ENCODE assay signal across 17 cellular contexts in genomic region chr17:82869536-82869935, GRCh38. TPM values are rescaled to one million over a fixed set of nuclear protein-coding genes. Genes with fewer than 3 reads are reported as not detected.
A peak's percentile ranks its signal among the peaks of the same experiment; 100 is the strongest.
DNase-seq lines count a peak whose midpoint lies in the region; ATAC-seq and TF ChIP-seq lines count a peak whose summit lies in the region.
"Had no signal": no experiment of that assay in that cellular context is flagged by ENCODE, and none has a peak within 500 bp of the region (broad histone marks: within the 10 kb centered on the region; RNA-seq: fewer than 3 reads in every experiment).

No MANE protein-coding gene starts in this region.

- BruUV-seq in OCI-LY7 (replicated peaks; lab: Mats Ljungman, UMichigan): no TSS peak

- H3K9me3 Mint-ChIP-seq in activated CD4-positive, alpha-beta T cell treated with anti-CD3 and anti-CD28 coated beads, Interleukin-2, amount 10 ng/mL, durations not matched to agents 24 days and 14 days: no peaks in the 10 kb centered on the region
- H3K9me3 Mint-ChIP-seq in memory B cell: no peaks in the 10 kb centered on the region
- no peaks in the 10 kb centered on the region for H3K9me3 Mint-ChIP-seq in stimulated activated memory B cell treated with anti-CD40 and anti-IgM and Interleukin-4, amounts not matched to agents 10 μg/mL and 1 μg/mL and 100 μg/mL, for 72 hours

- POLR2A ChIA-PET in OCI-LY7 (lab: Charles Lee): interaction anchor here (1.0 to 4.8 kb wide), 3 partner anchors 15 to 162 kb away, joined by 3 to 19 read pairs (median 3); no protein-coding TSS in a partner anchor

- peaks cover 8% of the 10 kb centered on the region; the same call in 1 of the 2 replicates for H4K20me1 ChIP-seq in OCI-LY7 (ENCODE audit: insufficient read depth, low read length)

- H3K9me2 ChIP-seq in OCI-LY7 (ENCODE audit: insufficient read depth, low read length): no peaks in the 10 kb centered on the region

- intact Hi-C loops in activated CD4-positive, alpha-beta T cell treated with anti-CD3 and anti-CD28 coated beads, Interleukin-2, amount 10 ng/mL, durations not matched to agents 24 days and 14 days (cut with micrococcal nuclease): loop anchor here (10.0 kb wide), 1 partner anchor 85 kb away; no protein-coding TSS in a partner anchor
- intact Hi-C loops in OCI-LY7 (cut with micrococcal nuclease; ENCODE audit: unreplicated experiment): no loop called here
- intact Hi-C loops in vagina (cut with DNase I): no loop called here

- peaks cover 4% of the 10 kb centered on the region; the same call in 1 of the 2 replicates for H3K79me2 ChIP-seq in OCI-LY7 (ENCODE audit: insufficient read depth, low read depth, low read length)

- H3K9me3 ChIP-seq in OCI-LY7 (ENCODE audit: low read length): no peaks in the 10 kb centered on the region
- no peaks in the 10 kb centered on the region for H3K9me3 ChIP-seq in vagina

- H3K36me3 ChIP-seq in OCI-LY7 (ENCODE audit: insufficient read depth, low read length): peaks cover 19% of the 10 kb centered on the region
- peaks cover 0 to 10% of the 10 kb centered on the region in 2 donors for H3K36me3 ChIP-seq in vagina

- H3K4me1 Mint-ChIP-seq in activated CD4-positive, alpha-beta T cell treated with anti-CD3 and anti-CD28 coated beads, Interleukin-2, amount 10 ng/mL, durations not matched to agents 24 days and 14 days: peaks cover 42% of the 10 kb centered on the region
- peaks cover 40% of the 10 kb centered on the region for H3K4me1 Mint-ChIP-seq in memory B cell
- peaks cover 85% of the 10 kb centered on the region for H3K4me1 Mint-ChIP-seq in stimulated activated memory B cell treated with anti-CD40 and anti-IgM and Interleukin-4, amounts not matched to agents 10 μg/mL and 1 μg/mL and 100 μg/mL, for 72 hours

- no peak overlapping the region for H2AFZ ChIP-seq in OCI-LY7 (ENCODE audit: low read length)

- H3K4me3 ChIP-seq in OCI-LY7 (ENCODE audit: low read depth, low read length, poor library complexity, severe bottlenecking): peak overlapping the region; percentile 37
- no peak overlapping the region for H3K4me3 ChIP-seq in vagina
- H3K4me3 ChIP-seq: GM12878 had no signal

- DNase-seq in activated CD4-positive, alpha-beta T cell treated with anti-CD3 and anti-CD28 coated beads, Interleukin-2, amount 10 ng/mL, durations not matched to agents 24 days and 14 days: no peak
- no peak for DNase-seq in activated CD4-positive, alpha-beta T cell treated with anti-CD3 and anti-CD28 coated beads for 1 hour
- peak; percentile 50 for DNase-seq in OCI-LY7 (ENCODE audit: low spot score)
- DNase-seq in memory B cell (ENCODE audit: low spot score in 2 of 2): no peak
- DNase-seq in T1000 (lab: John Stamatoyannopoulos, UW): no peak
- no peak for DNase-seq in vagina (ENCODE audit: extremely low spot score in 2 of 2)
- DNase-seq in retina: no peak
- DNase-seq: COR-L47, DMS153, NCI-H1436, NCI-H2081 treated with DMSO at 0.1 percent for 48 hours, NCI-H524, PC-3 had no signal

- H3K4me2 ChIP-seq in OCI-LY7 (ENCODE audit: low read length): peak overlapping the region; percentile 65

- H3K27ac ChIP-seq in OCI-LY7 (ENCODE audit: low read depth, low read length, poor library complexity, severe bottlenecking): peak overlapping the region; percentile 95
- no peak overlapping the region for H3K27ac ChIP-seq in vagina
- H3K27ac ChIP-seq: 22Rv1, C4-2B had no signal

- ATAC-seq in memory B cell (ENCODE audit: low read depth): no peak
- ATAC-seq in stimulated activated memory B cell treated with anti-CD40 and anti-IgM and Interleukin-4, amounts not matched to agents 10 μg/mL and 1 μg/mL and 100 μg/mL, for 72 hours: no peak
- ATAC-seq: GM12878, PC-3 had no signal

- no peak for TF ChIP-seq CTCF in OCI-LY7 (conservative IDR thresholded peaks at IDR 0.05; ENCODE audit: low read length)
- no peak for TF ChIP-seq CTCF in vagina (IDR thresholded peaks at IDR 0.05)

- H3K27ac Mint-ChIP-seq in activated CD4-positive, alpha-beta T cell treated with anti-CD3 and anti-CD28 coated beads, Interleukin-2, amount 10 ng/mL, durations not matched to agents 24 days and 14 days: peak overlapping the region; percentile 62
- peak overlapping the region; percentile 87 for H3K27ac Mint-ChIP-seq in memory B cell
- peak overlapping the region; percentile 57 for H3K27ac Mint-ChIP-seq in stimulated activated memory B cell treated with anti-CD40 and anti-IgM and Interleukin-4, amounts not matched to agents 10 μg/mL and 1 μg/mL and 100 μg/mL, for 72 hours

- no peaks in the 10 kb centered on the region for H3K27me3 ChIP-seq in vagina

- H3K4me1 ChIP-seq in OCI-LY7 (ENCODE audit: insufficient read depth, low read length, poor library complexity, severe bottlenecking) (peaks cover 93% of the 10 kb centered on the region), vagina (peaks cover 46% of the 10 kb centered on the region)

- no peak overlapping the region for H3K4me3 Mint-ChIP-seq in activated CD4-positive, alpha-beta T cell treated with anti-CD3 and anti-CD28 coated beads, Interleukin-2, amount 10 ng/mL, durations not matched to agents 24 days and 14 days
- H3K4me3 Mint-ChIP-seq in memory B cell: no peak overlapping the region
- H3K4me3 Mint-ChIP-seq in stimulated activated memory B cell treated with anti-CD40 and anti-IgM and Interleukin-4, amounts not matched to agents 10 μg/mL and 1 μg/mL and 100 μg/mL, for 72 hours: no peak overlapping the region

- peaks cover 35% of the 10 kb centered on the region for H3K36me3 Mint-ChIP-seq in activated CD4-positive, alpha-beta T cell treated with anti-CD3 and anti-CD28 coated beads, Interleukin-2, amount 10 ng/mL, durations not matched to agents 24 days and 14 days (ENCODE audit: low read depth)
- peaks cover 4% of the 10 kb centered on the region for H3K36me3 Mint-ChIP-seq in memory B cell
- peaks cover 13% of the 10 kb centered on the region for H3K36me3 Mint-ChIP-seq in stimulated activated memory B cell treated with anti-CD40 and anti-IgM and Interleukin-4, amounts not matched to agents 10 μg/mL and 1 μg/mL and 100 μg/mL, for 72 hours

- H3K27me3 Mint-ChIP-seq in activated CD4-positive, alpha-beta T cell treated with anti-CD3 and anti-CD28 coated beads, Interleukin-2, amount 10 ng/mL, durations not matched to agents 24 days and 14 days: no peaks in the 10 kb centered on the region
- H3K27me3 Mint-ChIP-seq in memory B cell: no peaks in the 10 kb centered on the region
- H3K27me3 Mint-ChIP-seq in stimulated activated memory B cell treated with anti-CD40 and anti-IgM and Interleukin-4, amounts not matched to agents 10 μg/mL and 1 μg/mL and 100 μg/mL, for 72 hours: peaks cover 10% of the 10 kb centered on the region

- TF ChIP-seq POLR2A in vagina (IDR thresholded peaks at IDR 0.05): no peak

- CTCF ChIA-PET in OCI-LY7 (lab: Charles Lee; ENCODE audit: unreplicated experiment): interaction anchor here (2.5 kb wide), 1 partner anchor 15 kb away, joined by 16 read pairs; no protein-coding TSS in a partner anchor

RNA-seq across cellular contexts. Expression of gene ZNF750, which starts 29.7 kb away (rescaled TPM):
- total RNA-seq in activated CD4-positive, alpha-beta T cell treated with anti-CD3 and anti-CD28 coated beads, Interleukin-2, amount 10 ng/mL, durations not matched to agents 24 days and 14 days: not detected in 2 replicates
- total RNA-seq in OCI-LY7 (2014; rRNA removed; shearing (Covaris generic)): not detected in 2 replicates
- total RNA-seq in OCI-LY7 (2022): not detected in 2 replicates
- total RNA-seq in vagina: 83.0 TPM
- total RNA-seq: GM12878, PC-3 had no signal

Comparison
In these comparisons a context has a peak if more than half of its experiments do, and no peak if none do; other contexts are left out.
1. RNA of gene ZNF750, which starts 29.7 kb away (total RNA-seq): 83.0 TPM in vagina (single experiment); not detected in activated CD4-positive, alpha-beta T cell treated with anti-CD3 and anti-CD28 coated beads, Interleukin-2, amount 10 ng/mL, durations not matched to agents 24 days and 14 days and not detected in OCI-LY7; every median in the first group is over 10 times any median in the second.
2. Peak in every context shown above with its lines, with median percentiles within 50 percentile points of each other: H3K27ac Mint-ChIP-seq.